Comparison of ENCODE assay signal across 16 cellular contexts in the genomic region with DNA sequence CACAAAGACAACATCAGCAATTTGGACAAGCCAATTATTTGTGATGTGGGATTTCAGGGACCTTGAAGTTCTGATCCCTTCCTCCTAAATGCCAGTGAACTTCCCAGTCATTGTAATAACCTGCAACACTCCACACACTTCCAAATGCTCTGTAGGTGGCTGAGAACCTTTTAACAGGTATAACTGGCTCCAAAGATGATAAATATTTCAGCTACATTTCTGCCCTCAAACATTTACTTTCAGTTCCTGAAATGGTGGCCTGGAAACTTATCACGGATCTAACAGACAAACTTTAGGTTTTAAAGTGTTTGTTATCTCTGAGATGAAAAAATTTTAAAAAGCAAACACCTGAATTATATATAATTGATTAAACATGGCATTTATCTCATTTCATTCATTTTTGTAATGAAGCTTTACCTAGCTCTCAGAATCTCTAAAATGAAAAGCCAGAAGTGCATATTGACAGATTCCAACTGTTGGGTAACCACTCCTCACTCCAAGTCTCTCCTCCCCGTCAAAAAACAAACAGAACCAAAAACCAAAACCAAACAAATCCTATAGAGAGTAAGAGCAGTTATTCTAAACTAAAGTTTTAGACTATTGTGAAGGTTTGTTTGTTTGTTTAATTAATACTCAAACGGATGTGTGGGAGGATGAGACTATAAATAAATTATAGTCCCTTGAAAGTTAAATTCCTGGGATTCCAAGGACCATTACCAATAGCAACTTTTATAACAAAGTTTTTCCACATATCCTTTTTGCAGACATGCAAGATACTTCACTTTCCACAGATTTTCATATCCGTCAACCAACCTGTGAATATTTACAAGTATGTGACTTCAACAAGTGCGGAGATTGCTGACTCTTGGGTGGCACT. TPM values are rescaled to one million over a fixed set of nuclear protein-coding genes. Genes with fewer than 3 reads are reported as not detected.
DNase-seq lines count a peak whose midpoint lies in the region; ATAC-seq and TF ChIP-seq lines count a peak whose summit lies in the region.
"Had no signal": no experiment of that assay in that cellular context is flagged by ENCODE, and none has a peak within 500 bp of the region (broad histone marks: within the 10 kb centered on the region; RNA-seq: fewer than 3 reads in every experiment).

No MANE protein-coding gene starts in this region.

- ATAC-seq in HG03469 (IDR thresholded peaks at IDR 0.05; ENCODE audit: unreplicated experiment): peak; percentile 45
- ATAC-seq: activated CD4-positive, CD25-positive, alpha-beta regulatory T cell treated with anti-CD3 and anti-CD28 coated beads, Interleukin-2, amount 50 U/mL, for 24 hours; heart left ventricle had no signal

- no peaks in the 10 kb centered on the region for H4K20me1 ChIP-seq in osteoblast (ENCODE audit: insufficient read depth, low read length)

- no peak overlapping the region for H3K27ac ChIP-seq in osteoblast (ENCODE audit: low read depth, low read length)
- H3K27ac ChIP-seq: 22Rv1, heart left ventricle had no signal

- H3K79me2 ChIP-seq in osteoblast (ENCODE audit: insufficient read depth, low read length): no peaks in the 10 kb centered on the region

- H3K4me3 ChIP-seq in adipocyte (ENCODE audit: low read length) (no peak overlapping the region), osteoblast (ENCODE audit: insufficient read depth, low read length) (no peak overlapping the region)
- H3K4me3 ChIP-seq: heart left ventricle had no signal

- H3K4me1 ChIP-seq in adipocyte (ENCODE audit: control insufficient read depth, insufficient read depth, low read length): peaks cover 11% of the 10 kb centered on the region
- H3K4me1 ChIP-seq in osteoblast (ENCODE audit: insufficient read depth, low read length): peaks cover 8% of the 10 kb centered on the region
- H3K4me1 ChIP-seq: heart left ventricle had no signal

- H3K36me3 ChIP-seq in adipocyte (ENCODE audit: control insufficient read depth, insufficient read depth, low read length, severe bottlenecking) (no peaks in the 10 kb centered on the region), osteoblast (ENCODE audit: insufficient read depth, low read length) (no peaks in the 10 kb centered on the region)

- H2AFZ ChIP-seq in osteoblast (ENCODE audit: low read length): no peak overlapping the region

- H3K9me3 ChIP-seq in adipocyte (ENCODE audit: control insufficient read depth, low read length) (no peaks in the 10 kb centered on the region), osteoblast (ENCODE audit: low read depth, low read length) (no peaks in the 10 kb centered on the region)
- H3K9me3 ChIP-seq: heart left ventricle had no signal

- no peak for TF ChIP-seq CTCF in osteoblast (IDR thresholded peaks at IDR 0.05; ENCODE audit: extremely low read depth, low read depth, low read length)

- peak; percentile 34 for DNase-seq in NOMO-1 treated with DMSO at 0.1 percent for 48 hours (lab: John Stamatoyannopoulos, UW; ENCODE audit: unreplicated experiment)
- no peak for DNase-seq in NOMO-1 treated with dmso at 0.1 percent for 144 hours (lab: John Stamatoyannopoulos, UW; ENCODE audit: unreplicated experiment)
- peak; percentile 30 for DNase-seq in adipocyte (ENCODE audit: low read depth)
- DNase-seq in osteoblast (ENCODE audit: insufficient read length, low spot score, missing footprints): peak; percentile 78
- no peak for DNase-seq in SW480 (ENCODE audit: low spot score)
- no peak for DNase-seq in midbrain (lab: John Stamatoyannopoulos, UW)
- no peak for DNase-seq in stimulated activated CD4-positive, alpha-beta T cell treated with anti-CD3 and anti-CD28 coated beads, Interleukin-2, amount 100 ng/mL, for 24 hours
- DNase-seq: effector memory CD4-positive, alpha-beta T cell; heart left ventricle; Karpas-422; NCI-H1436 treated with DMSO at 0.1 percent for 48 hours; NCI-H226; NK-92 treated with Interleukin-12 subunit alpha and Interleukin-12 subunit beta, amount 100 ng/mL, for 24 hours had no signal

- H3K4me2 ChIP-seq in osteoblast (ENCODE audit: insufficient read depth, low read length): no peak overlapping the region

- no peak overlapping the region for H3K9ac ChIP-seq in adipocyte (ENCODE audit: low read length)

- H3K27me3 ChIP-seq in adipocyte (replicated peaks; ENCODE audit: control insufficient read depth, insufficient read depth, low read length) (no peaks in the 10 kb centered on the region), osteoblast (ENCODE audit: insufficient read depth, low read length) (no peaks in the 10 kb centered on the region)

RNA-seq across cellular contexts. Expression of gene KIAA0408, which starts 12.4 kb away (rescaled TPM):
- 1.8 and 2.5 TPM in 2 replicates for total RNA-seq in osteoblast

Comparison
In these comparisons a context has a peak if more than half of its experiments do, and no peak if none do; other contexts are left out.
1. DNase-seq: peak in NOMO-1 treated with DMSO at 0.1 percent for 48 hours (single experiment), adipocyte (single experiment) and osteoblast (single experiment); none in NOMO-1 treated with dmso at 0.1 percent for 144 hours (single experiment), SW480 (single experiment), midbrain (single experiment) and stimulated activated CD4-positive, alpha-beta T cell treated with anti-CD3 and anti-CD28 coated beads, Interleukin-2, amount 100 ng/mL, for 24 hours (0 of 2).